In genomic region chr2:160493227-160494028, GRCh38 we compare ENCODE assay signal across 8 cellular contexts. TPM values are rescaled to one million over a fixed set of nuclear protein-coding genes. Genes with fewer than 3 reads are reported as not detected.
DNase-seq lines count a peak whose midpoint lies in the region; ATAC-seq and TF ChIP-seq lines count a peak whose summit lies in the region.

A gene with protein sequence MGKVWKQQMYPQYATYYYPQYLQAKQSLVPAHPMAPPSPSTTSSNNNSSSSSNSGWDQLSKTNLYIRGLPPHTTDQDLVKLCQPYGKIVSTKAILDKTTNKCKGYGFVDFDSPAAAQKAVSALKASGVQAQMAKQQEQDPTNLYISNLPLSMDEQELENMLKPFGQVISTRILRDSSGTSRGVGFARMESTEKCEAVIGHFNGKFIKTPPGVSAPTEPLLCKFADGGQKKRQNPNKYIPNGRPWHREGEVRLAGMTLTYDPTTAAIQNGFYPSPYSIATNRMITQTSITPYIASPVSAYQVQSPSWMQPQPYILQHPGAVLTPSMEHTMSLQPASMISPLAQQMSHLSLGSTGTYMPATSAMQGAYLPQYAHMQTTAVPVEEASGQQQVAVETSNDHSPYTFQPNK (minus strand): TSS chr2:160493807. CDS start chr2:160493363, 444 bp downstream.

- H4K20me1 ChIP-seq in GM23338 (replicated peaks; ENCODE audit: insufficient read depth) = no peaks in the 10 kb centered on the region

- no peaks in the 10 kb centered on the region for H3K36me3 ChIP-seq in GM23338 (ENCODE audit: insufficient read depth)

- TF ChIP-seq CTCF in GM23338 (conservative IDR thresholded peaks at IDR 0.05; ENCODE audit: low read depth in 2 of 2) = no peak
- TF ChIP-seq CTCF in endothelial cell (IDR thresholded peaks at IDR 0.05; ENCODE audit: unreplicated experiment) = no peak
- TF ChIP-seq CTCF in mesothelial cell of epicardium (IDR thresholded peaks at IDR 0.05; ENCODE audit: unreplicated experiment) = no peak

- no peaks in the 10 kb centered on the region for H3F3A ChIP-seq in GM23338 (replicated peaks; ENCODE audit: low read depth)

- H3K4me1 ChIP-seq in GM23338 (ENCODE audit: insufficient read depth) = peaks cover 31% of the 10 kb centered on the region

- CTCF ChIA-PET in activated CD8-positive, alpha-beta memory T cell treated with anti-CD3 and anti-CD28 coated beads, Interleukin-2, amount 10 ng/mL, durations not matched to agents 7 days and 5 days (lab: Charles Lee) = interaction anchor here (1.7 to 2.1 kb wide), 2 partner anchors 65 to 89 kb away, joined by 6 to 8 read pairs; no protein-coding TSS in a partner anchor

- H3K27ac ChIP-seq in GM23338 (ENCODE audit: low read depth) = peak within 1 kb of the TSS; percentile 86

- H3K4me1 Mint-ChIP-seq in GM23338 (peaks cover 42% of the 10 kb centered on the region), endothelial cell (ENCODE audit: unreplicated experiment) (peaks cover 20% of the 10 kb centered on the region), mesothelial cell of epicardium (peaks cover 25% of the 10 kb centered on the region)
- peaks cover 29% of the 10 kb centered on the region for H3K4me1 Mint-ChIP-seq in activated CD8-positive, alpha-beta memory T cell treated with anti-CD3 and anti-CD28 coated beads, Interleukin-2, amount 10 ng/mL, durations not matched to agents 7 days and 5 days

- H3K27me3 ChIP-seq in GM23338 (ENCODE audit: insufficient read depth) = no peaks in the 10 kb centered on the region

- H2AFZ ChIP-seq in GM23338 = peak within 1 kb of the TSS; percentile 70; the same call in 1 of the 2 replicates

- no peaks in the 10 kb centered on the region for H3K9me3 Mint-ChIP-seq in GM23338
- no peaks in the 10 kb centered on the region for H3K9me3 Mint-ChIP-seq in activated CD8-positive, alpha-beta memory T cell treated with anti-CD3 and anti-CD28 coated beads, Interleukin-2, amount 10 ng/mL, durations not matched to agents 7 days and 5 days (ENCODE audit: low read depth)
- no peaks in the 10 kb centered on the region for H3K9me3 Mint-ChIP-seq in endothelial cell (ENCODE audit: unreplicated experiment)
- no peaks in the 10 kb centered on the region for H3K9me3 Mint-ChIP-seq in mesothelial cell of epicardium

- no peaks in the 10 kb centered on the region for H3K27me3 Mint-ChIP-seq in GM23338 (ENCODE audit: insufficient read depth, low read depth, poor library complexity)
- H3K27me3 Mint-ChIP-seq in activated CD8-positive, alpha-beta memory T cell treated with anti-CD3 and anti-CD28 coated beads, Interleukin-2, amount 10 ng/mL, durations not matched to agents 7 days and 5 days = peaks cover 24% of the 10 kb centered on the region
- peaks cover 6% of the 10 kb centered on the region for H3K27me3 Mint-ChIP-seq in endothelial cell (ENCODE audit: unreplicated experiment)
- H3K27me3 Mint-ChIP-seq in mesothelial cell of epicardium (ENCODE audit: low read depth) = no peaks in the 10 kb centered on the region

- peak within 1 kb of the TSS; percentile 82 for H3K4me2 ChIP-seq in GM23338

- H3K4me3 Mint-ChIP-seq in GM23338 (peak within 1 kb of the TSS; percentile 84), endothelial cell (ENCODE audit: unreplicated experiment) (peak within 1 kb of the TSS; percentile 96), mesothelial cell of epicardium (peak within 1 kb of the TSS; percentile 83)
- peak within 1 kb of the TSS; percentile 95 for H3K4me3 Mint-ChIP-seq in activated CD8-positive, alpha-beta memory T cell treated with anti-CD3 and anti-CD28 coated beads, Interleukin-2, amount 10 ng/mL, durations not matched to agents 7 days and 5 days

- peak; percentile 64 for ATAC-seq in GM23338
- peak; percentile 63 for ATAC-seq in activated CD8-positive, alpha-beta memory T cell treated with anti-CD3 and anti-CD28 coated beads, Interleukin-2, amount 10 ng/mL, durations not matched to agents 7 days and 5 days

- DNase-seq in ACHN (peak; percentile 68), GM23338 (ENCODE audit: low spot score) (peak; percentile 79), NCI-H526 treated with DMSO at 0.1 percent for 48 hours (lab: John Stamatoyannopoulos, UW) (peak; percentile 36), endothelial cell (ENCODE audit: low spot score) (peak; percentile 65), mesothelial cell of epicardium (ENCODE audit: low spot score in 2 of 2, unreplicated experiment in 2 of 2) (peak; percentile 34 to 66), middle frontal gyrus (ENCODE audit: extremely low spot score, low spot score) (no peak)
- DNase-seq in activated CD8-positive, alpha-beta memory T cell treated with anti-CD3 and anti-CD28 coated beads, Interleukin-2, amount 10 ng/mL, durations not matched to agents 7 days and 5 days = peak; percentile 58
- peak; percentile 24 for DNase-seq in stimulated activated CD8-positive, alpha-beta memory T cell treated with anti-CD3 and anti-CD28 coated beads, Interleukin-4, amount 100 ng/mL, for 24 hours (ENCODE audit: low read depth)

- in situ Hi-C loops in ACHN (cut with HindIII; ENCODE audit: low pct_ligation_motif_present, low pct_unique_long_range_greater_than_20kb, low sequenced_read_pairs) = no loop called here

- H3K27ac Mint-ChIP-seq in GM23338 (peak within 1 kb of the TSS; percentile 80; the same call in 1 of the 2 replicates), endothelial cell (ENCODE audit: unreplicated experiment) (peak within 1 kb of the TSS; percentile 93), mesothelial cell of epicardium (peak within 1 kb of the TSS; percentile 95)
- peak within 1 kb of the TSS; percentile 92 for H3K27ac Mint-ChIP-seq in activated CD8-positive, alpha-beta memory T cell treated with anti-CD3 and anti-CD28 coated beads, Interleukin-2, amount 10 ng/mL, durations not matched to agents 7 days and 5 days

- no peaks in the 10 kb centered on the region for H3K9me2 ChIP-seq in GM23338 (ENCODE audit: insufficient read depth)

- H3K4me3 ChIP-seq in GM23338 = peak within 1 kb of the TSS; percentile 74

- H3K36me3 Mint-ChIP-seq in GM23338 (ENCODE audit: low read depth) (no peaks in the 10 kb centered on the region), endothelial cell (ENCODE audit: low read depth, unreplicated experiment) (peaks cover 5% of the 10 kb centered on the region), mesothelial cell of epicardium (no peaks in the 10 kb centered on the region)
- H3K36me3 Mint-ChIP-seq in activated CD8-positive, alpha-beta memory T cell treated with anti-CD3 and anti-CD28 coated beads, Interleukin-2, amount 10 ng/mL, durations not matched to agents 7 days and 5 days = peaks cover 2% of the 10 kb centered on the region

- H3K79me2 ChIP-seq in GM23338 (replicated peaks; ENCODE audit: insufficient read depth) = peaks cover 41% of the 10 kb centered on the region

TF ChIP-seq in GM23338, 12 proteins besides CTCF, POLR2A, EP300 and RAD21:
- TF ChIP-seq POLR2AphosphoS5 (IDR thresholded peaks at IDR 0.05; ENCODE audit: low read depth) (peak; percentile 72), ETS1 (IDR thresholded peaks at IDR 0.05) (0 out of 2 replicates have a peak, but pooled peaks have one; percentile 32), REST (IDR thresholded peaks at IDR 0.05; ENCODE audit: unreplicated experiment) (no peak)

RNA-seq across cellular contexts. Expression of the gene that starts here (rescaled TPM):
- 47.6 and 55.5 TPM in 2 replicates for total RNA-seq in GM23338 (2014; rRNA removed; shearing (Covaris generic))
- polyA plus RNA-seq in GM23338 (2016; fragmentation: Nextera tagmentation; extraction: Ambion mirVana) = 94.8 and 111 TPM in 2 replicates
- total RNA-seq in activated CD8-positive, alpha-beta memory T cell treated with anti-CD3 and anti-CD28 coated beads, Interleukin-2, amount 10 ng/mL, durations not matched to agents 7 days and 5 days = 10 to 100 TPM; 41.8 to 54.9 TPM
- 136 TPM for total RNA-seq in endothelial cell (ENCODE audit: unreplicated experiment)
- 124 to 128 TPM (median 125 TPM) in 3 replicates for total RNA-seq in mesothelial cell of epicardium
